ENCODE assay signal across 1 cellular context in the genomic region with DNA sequence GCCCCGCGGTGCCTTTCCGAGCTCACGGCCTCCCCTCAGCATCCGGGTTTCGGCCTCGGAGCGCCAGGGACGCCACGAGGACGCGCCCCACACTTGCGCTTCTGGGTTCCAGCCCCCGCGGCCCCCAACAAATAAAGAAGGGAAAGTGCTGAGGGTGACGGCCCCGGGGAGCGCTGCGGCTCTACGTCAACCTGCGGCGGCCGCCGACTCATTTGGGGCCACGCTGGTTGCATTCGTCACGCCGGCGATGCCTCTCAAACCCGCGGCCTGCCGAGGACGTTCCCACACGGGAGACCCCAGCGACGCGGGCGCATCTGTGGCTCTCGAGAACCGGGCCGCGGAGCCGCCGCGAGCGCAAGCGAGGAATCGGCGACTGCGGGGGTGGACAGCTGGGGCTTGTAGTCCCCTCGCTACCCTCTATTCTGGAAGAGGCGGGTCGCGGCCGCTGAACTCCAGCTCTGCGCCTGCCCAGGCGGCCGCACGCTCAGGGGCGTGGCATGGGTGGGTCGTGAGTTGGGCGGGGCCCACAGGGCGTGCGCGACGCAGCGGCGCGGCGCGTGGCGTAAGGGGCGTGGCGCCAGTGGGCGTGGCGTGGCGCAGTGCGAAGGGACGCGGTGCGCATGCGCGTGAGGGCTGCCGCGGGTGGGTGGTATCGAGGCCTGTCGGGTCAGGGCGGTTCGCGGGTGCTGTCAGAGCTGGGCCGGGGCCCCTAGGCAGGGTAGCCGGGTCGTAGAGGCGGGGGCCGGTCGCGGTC.
TF ChIP-seq lines count a peak whose summit lies in the region.

Gene AMZ2 (plus strand): TSS at position 599 of the 754 bp plus-strand sequence. CDS start 2,145 bp downstream, outside the sequence.

TF ChIP-seq in HepG2, 621 proteins besides CTCF, POLR2A, EP300 and RAD21 (continued from another document and continues in another):
- TF ChIP-seq, protein P1, sequence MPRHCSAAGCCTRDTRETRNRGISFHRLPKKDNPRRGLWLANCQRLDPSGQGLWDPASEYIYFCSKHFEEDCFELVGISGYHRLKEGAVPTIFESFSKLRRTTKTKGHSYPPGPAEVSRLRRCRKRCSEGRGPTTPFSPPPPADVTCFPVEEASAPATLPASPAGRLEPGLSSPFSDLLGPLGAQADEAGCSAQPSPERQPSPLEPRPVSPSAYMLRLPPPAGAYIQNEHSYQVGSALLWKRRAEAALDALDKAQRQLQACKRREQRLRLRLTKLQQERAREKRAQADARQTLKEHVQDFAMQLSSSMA (CRISPR knock-in tag; IDR thresholded peaks at IDR 0.05) = peak; percentile 81; the same call in 1 of the 2 replicates
- TF ChIP-seq FOXA3 (CRISPR knock-in tag; IDR thresholded peaks at IDR 0.05) = no peak
- TF ChIP-seq NFRKB (IDR thresholded peaks at IDR 0.05) = no peak
- TF ChIP-seq FOSL1 (CRISPR knock-in tag; IDR thresholded peaks at IDR 0.05; ENCODE audit: borderline replicate concordance) = no peak
- TF ChIP-seq POLR2G (IDR thresholded peaks at IDR 0.05; ENCODE audit: low read depth, low read length) = peak; percentile 93
- TF ChIP-seq TSC22D2 (CRISPR knock-in tag; IDR thresholded peaks at IDR 0.05; ENCODE audit: borderline replicate concordance) = peak; percentile 82; the same call in 1 of the 2 replicates
- peak; percentile 81 for TF ChIP-seq ZNF891 (CRISPR knock-in tag; IDR thresholded peaks at IDR 0.05)
- no peak for TF ChIP-seq CBX1 (IDR thresholded peaks at IDR 0.05; ENCODE audit: low read depth)
- TF ChIP-seq NR2C2 (CRISPR knock-in tag; IDR thresholded peaks at IDR 0.05; ENCODE audit: borderline replicate concordance) = no peak; the same call in 1 of the 2 replicates
- peak; percentile 81 for TF ChIP-seq ZNF136 (CRISPR knock-in tag; IDR thresholded peaks at IDR 0.05; ENCODE audit: low read depth)
- peak; percentile 40 for TF ChIP-seq ARID5B (CRISPR knock-in tag; IDR thresholded peaks at IDR 0.05)
- peak; percentile 34; the same call in 1 of the 2 replicates for TF ChIP-seq ZNF7 (CRISPR knock-in tag; IDR thresholded peaks at IDR 0.05)
- TF ChIP-seq FOXK1 (CRISPR knock-in tag; IDR thresholded peaks at IDR 0.05; ENCODE audit: borderline replicate concordance, low read depth) = peak; percentile 82; the same call in 1 of the 2 replicates
- TF ChIP-seq, protein P2, sequence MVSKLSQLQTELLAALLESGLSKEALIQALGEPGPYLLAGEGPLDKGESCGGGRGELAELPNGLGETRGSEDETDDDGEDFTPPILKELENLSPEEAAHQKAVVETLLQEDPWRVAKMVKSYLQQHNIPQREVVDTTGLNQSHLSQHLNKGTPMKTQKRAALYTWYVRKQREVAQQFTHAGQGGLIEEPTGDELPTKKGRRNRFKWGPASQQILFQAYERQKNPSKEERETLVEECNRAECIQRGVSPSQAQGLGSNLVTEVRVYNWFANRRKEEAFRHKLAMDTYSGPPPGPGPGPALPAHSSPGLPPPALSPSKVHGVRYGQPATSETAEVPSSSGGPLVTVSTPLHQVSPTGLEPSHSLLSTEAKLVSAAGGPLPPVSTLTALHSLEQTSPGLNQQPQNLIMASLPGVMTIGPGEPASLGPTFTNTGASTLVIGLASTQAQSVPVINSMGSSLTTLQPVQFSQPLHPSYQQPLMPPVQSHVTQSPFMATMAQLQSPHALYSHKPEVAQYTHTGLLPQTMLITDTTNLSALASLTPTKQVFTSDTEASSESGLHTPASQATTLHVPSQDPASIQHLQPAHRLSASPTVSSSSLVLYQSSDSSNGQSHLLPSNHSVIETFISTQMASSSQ (IDR thresholded peaks at IDR 0.05; ENCODE audit: low read depth) = no peak
- TF ChIP-seq, protein P2 (CRISPR knock-in tag; IDR thresholded peaks at IDR 0.05; ENCODE audit: borderline replicate concordance) = no peak
- TF ChIP-seq CEBPG (CRISPR knock-in tag; IDR thresholded peaks at IDR 0.05) = peak; percentile 14; the same call in 1 of the 2 replicates
- TF ChIP-seq U2AF2 (IDR thresholded peaks at IDR 0.05; ENCODE audit: low read depth, low read length) = no peak
- TF ChIP-seq HMG20B (CRISPR knock-in tag; conservative IDR thresholded peaks at IDR 0.05) = 0 out of 2 replicates have a peak, but pooled peaks have one; percentile 8
- no peak for TF ChIP-seq HDAC6 (IDR thresholded peaks at IDR 0.05; ENCODE audit: low read depth, low read length)
- TF ChIP-seq SETDB1 (CRISPR knock-in tag; IDR thresholded peaks at IDR 0.05; ENCODE audit: borderline replicate concordance) = no peak
- no peak for TF ChIP-seq HNRNPL (IDR thresholded peaks at IDR 0.05; ENCODE audit: low read depth, low read length)
- 0 out of 2 replicates have a peak, but pooled peaks have one; percentile 20 for TF ChIP-seq USF2 (IDR thresholded peaks at IDR 0.05; ENCODE audit: low read depth, low read length)
- TF ChIP-seq USF2 (CRISPR knock-in tag; IDR thresholded peaks at IDR 0.05; ENCODE audit: borderline replicate concordance) = no peak
- peak; percentile 87; the same call in 1 of the 2 replicates for TF ChIP-seq IRF2 (CRISPR knock-in tag; IDR thresholded peaks at IDR 0.05)
- peak; percentile 21; the same call in 1 of the 2 replicates for TF ChIP-seq ZNF276 (CRISPR knock-in tag; IDR thresholded peaks at IDR 0.05; ENCODE audit: low read depth)
- TF ChIP-seq SP2 (CRISPR knock-in tag; IDR thresholded peaks at IDR 0.05) = peak; percentile 55
- peak; percentile 83 for TF ChIP-seq ZBTB4 (CRISPR knock-in tag; IDR thresholded peaks at IDR 0.05; ENCODE audit: borderline replicate concordance)
- TF ChIP-seq SIX4 (CRISPR knock-in tag; IDR thresholded peaks at IDR 0.05) = 0 out of 2 replicates have a peak, but pooled peaks have one; percentile 48
- TF ChIP-seq, protein P3, sequence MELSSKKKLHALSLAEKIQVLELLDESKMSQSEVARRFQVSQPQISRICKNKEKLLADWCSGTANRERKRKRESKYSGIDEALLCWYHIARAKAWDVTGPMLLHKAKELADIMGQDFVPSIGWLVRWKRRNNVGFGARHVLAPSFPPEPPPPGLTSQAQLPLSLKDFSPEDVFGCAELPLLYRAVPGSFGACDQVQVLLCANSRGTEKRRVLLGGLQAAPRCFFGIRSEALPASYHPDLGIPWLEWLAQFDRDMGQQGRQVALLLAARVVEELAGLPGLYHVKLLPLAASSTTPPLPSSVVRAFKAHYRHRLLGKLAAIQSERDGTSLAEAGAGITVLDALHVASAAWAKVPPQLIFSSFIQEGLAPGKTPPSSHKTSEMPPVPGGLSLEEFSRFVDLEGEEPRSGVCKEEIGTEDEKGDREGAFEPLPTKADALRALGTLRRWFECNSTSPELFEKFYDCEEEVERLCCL (CRISPR knock-in tag; IDR thresholded peaks at IDR 0.05; ENCODE audit: borderline replicate concordance) = no peak
- TF ChIP-seq NR2F1 (CRISPR knock-in tag; IDR thresholded peaks at IDR 0.05) = no peak
- no peak for TF ChIP-seq ZNF878 (CRISPR knock-in tag; IDR thresholded peaks at IDR 0.05)
- peak; percentile 81 for TF ChIP-seq ATF7-NPFF (CRISPR knock-in tag; IDR thresholded peaks at IDR 0.05; ENCODE audit: low read depth)
